8 cellular contexts compared by ENCODE assay signal in the genomic region with DNA sequence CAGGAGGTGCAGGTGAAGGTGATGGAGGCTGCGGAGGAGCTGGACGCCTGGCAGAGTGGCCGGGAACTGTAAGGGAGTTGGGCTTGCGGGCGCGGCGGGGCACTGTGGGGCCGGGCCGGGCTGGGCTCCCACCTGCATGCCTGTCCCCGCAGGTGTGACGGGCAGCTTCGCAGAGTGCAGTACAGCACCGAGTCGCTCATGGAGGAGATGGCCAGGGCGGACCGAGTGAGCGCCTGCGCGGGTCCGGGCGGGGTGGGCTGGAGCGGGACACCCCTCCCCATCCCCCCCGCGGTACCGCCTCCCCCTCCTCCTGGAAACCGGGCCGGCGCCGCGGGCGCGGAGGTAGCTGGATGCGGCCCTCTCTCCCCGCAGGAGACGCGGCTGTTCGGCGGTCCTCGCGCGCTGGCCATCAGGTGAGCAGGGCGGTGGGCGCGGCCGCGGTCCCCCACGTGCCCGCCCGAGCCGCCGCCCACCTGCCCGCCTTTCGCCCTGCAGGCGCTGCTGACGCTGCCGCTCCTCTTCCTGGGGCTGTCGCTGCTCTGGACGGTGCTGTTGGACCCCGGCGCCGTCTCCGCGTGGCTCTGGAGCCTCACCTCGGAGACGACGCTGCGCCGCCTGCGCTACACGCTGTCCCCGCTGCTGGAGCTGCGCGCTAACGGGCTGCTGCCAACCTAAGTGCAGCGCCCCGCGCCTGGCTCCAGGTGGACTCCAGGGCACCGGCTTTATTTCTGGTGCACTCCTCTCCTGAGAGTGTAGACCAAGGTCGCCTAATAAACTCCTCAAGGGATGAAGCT.
A peak's percentile ranks its signal among the peaks of the same experiment; 100 is the strongest.
DNase-seq lines count a peak whose midpoint lies in the region; ATAC-seq and TF ChIP-seq lines count a peak whose summit lies in the region.
"Not testable (repeated sequence)": the region's sequence is repeated elsewhere in the genome, so short reads cannot be mapped to it uniquely, and the experiment has no call there.

No MANE protein-coding gene starts in this region.

- H3K4me3 ChIP-seq in HL-60 (replicated peaks; ENCODE audit: insufficient read depth, low read length) (peak overlapping the region; percentile 57), Peyer's patch (peak overlapping the region; percentile 43 to 60 (median 54)), coronary artery (peak overlapping the region; percentile 73), prostate gland (peak overlapping the region; percentile 19 to 45), vagina (peak overlapping the region; percentile 58 to 59)

- not testable (repeated sequence) for H3K36me3 ChIP-seq in Peyer's patch, prostate gland, vagina

- intact Hi-C loops in prostate gland (cut with DNase I); vagina (cut with DNase I): not testable (repeated sequence)

- not testable (repeated sequence) for TF ChIP-seq CTCF in HL-60 (IDR thresholded peaks at IDR 0.05; ENCODE audit: insufficient read depth, low read length); coronary artery (IDR thresholded peaks at IDR 0.05); vagina (IDR thresholded peaks at IDR 0.05)
- TF ChIP-seq CTCF in Peyer's patch (IDR thresholded peaks at IDR 0.05) (peak in 2 of 6 experiments; percentile 25 to 32), prostate gland (IDR thresholded peaks at IDR 0.05) (peak in 2 of 4 experiments; percentile 20)

- WGBS in prostate gland: 3% methylated on average over 38 of the region's 79 CpGs

- not testable (repeated sequence) for TF ChIP-seq POLR2A in Peyer's patch (IDR thresholded peaks at IDR 0.05); prostate gland (IDR thresholded peaks at IDR 0.05); vagina (IDR thresholded peaks at IDR 0.05)

- H3K9me3 ChIP-seq in Peyer's patch, prostate gland, vagina: not testable (repeated sequence)

- H3K27ac ChIP-seq in HL-60 (replicated peaks); coronary artery; prostate gland; vagina: not testable (repeated sequence)
- H3K27ac ChIP-seq in Peyer's patch: peak overlapping the region in 3 of 4 donors; percentile 31 to 92 (median 89)

- DNase-seq in HL-60 (ENCODE audit: low read depth in 1 of 2, low spot score in 1 of 2) (peak in 1 of 2 experiments; percentile 9), Peyer's patch (peak in 2 of 3 donors; percentile 57 to 61), activated T-cell treated with anti-CD3 and anti-CD28 coated beads for 48 hours (ENCODE audit: low read depth) (peak; percentile 14), islet precursor cell (peak; percentile 59)
- not testable (repeated sequence) for DNase-seq in coronary artery (ENCODE audit: low spot score); prostate gland (ENCODE audit: low spot score); vagina (ENCODE audit: extremely low spot score in 2 of 2)

- H3K4me1 ChIP-seq in Peyer's patch: peaks cover 0 to 10% (median 2%) of the 10 kb centered on the region in 4 donors
- not testable (repeated sequence) for H3K4me1 ChIP-seq in prostate gland (replicated peaks)
- H3K4me1 ChIP-seq in vagina: peaks cover 11% of the 10 kb centered on the region

- H3K27me3 ChIP-seq in HL-60 (ENCODE audit: insufficient read depth, poor library complexity, severe bottlenecking); Peyer's patch; prostate gland (replicated peaks; ENCODE audit: insufficient read depth); vagina: not testable (repeated sequence)

- ATAC-seq in GM18511 (IDR thresholded peaks at IDR 0.05; ENCODE audit: unreplicated experiment): peak; percentile 2
